1 cellular context compared by ENCODE assay signal in genomic region chr11:117226388-117227385, GRCh38.
TF ChIP-seq lines count a peak whose summit lies in the region.

No MANE protein-coding gene starts in this region.

TF ChIP-seq in GM12878, 131 proteins besides CTCF, POLR2A, EP300 and RAD21:
- TF ChIP-seq MAX (IDR thresholded peaks at IDR 0.05; ENCODE audit: low read depth, low read length) = no peak
- no peak for TF ChIP-seq SUPT20H (IDR thresholded peaks at IDR 0.05; ENCODE audit: borderline replicate concordance, control insufficient read depth, low read depth, low read length)
- no peak for TF ChIP-seq ZBTB40 (IDR thresholded peaks at IDR 0.05; ENCODE audit: borderline replicate concordance)
- no peak for TF ChIP-seq BACH1 (IDR thresholded peaks at IDR 0.05; ENCODE audit: borderline replicate concordance)
- TF ChIP-seq POLR2AphosphoS5 (IDR thresholded peaks at IDR 0.05; ENCODE audit: low read length) = no peak
- TF ChIP-seq MEF2B (IDR thresholded peaks at IDR 0.05; ENCODE audit: partially characterized antibody, poor library complexity, severe bottlenecking) = no peak
- no peak for TF ChIP-seq FOS (IDR thresholded peaks at IDR 0.05; ENCODE audit: borderline replicate concordance, extremely low read depth, insufficient read length)
- 0 out of 2 replicates have a peak, but pooled peaks have one; percentile 31 for TF ChIP-seq YY1 (IDR thresholded peaks at IDR 0.05; ENCODE audit: low read depth, low read length)
- no peak for TF ChIP-seq NKRF (conservative IDR thresholded peaks at IDR 0.05)
- no peak for TF ChIP-seq REST (IDR thresholded peaks at IDR 0.05; ENCODE audit: low read depth, low read length)
- no peak for TF ChIP-seq MTA3 (IDR thresholded peaks at IDR 0.05; ENCODE audit: borderline replicate concordance, low read length)
- TF ChIP-seq CEBPB (IDR thresholded peaks at IDR 0.05; ENCODE audit: borderline replicate concordance in 1 of 2, low read depth in 2 of 2, low read length in 2 of 2) = no peak
- TF ChIP-seq PBX3 (IDR thresholded peaks at IDR 0.05; ENCODE audit: insufficient replicate concordance, low read depth, low read length) = no peak
- no peak for TF ChIP-seq BRCA1 (IDR thresholded peaks at IDR 0.05; ENCODE audit: low read depth, low read length)
- TF ChIP-seq RAD51 (IDR thresholded peaks at IDR 0.05) = no peak
- no peak for TF ChIP-seq TARDBP (IDR thresholded peaks at IDR 0.05; ENCODE audit: borderline replicate concordance)
- TF ChIP-seq MEF2A (IDR thresholded peaks at IDR 0.05; ENCODE audit: insufficient read depth, low read depth, low read length) = no peak
- TF ChIP-seq SPI1 (IDR thresholded peaks at IDR 0.05; ENCODE audit: borderline replicate concordance, insufficient read depth, low read depth, low read length) = no peak
- no peak for TF ChIP-seq MYC (IDR thresholded peaks at IDR 0.05; ENCODE audit: insufficient read depth, insufficient read length, insufficient replicate concordance, low read length, severe bottlenecking)
- TF ChIP-seq SMC3 (IDR thresholded peaks at IDR 0.05; ENCODE audit: borderline replicate concordance, low read length) = peak; percentile 74
- TF ChIP-seq SMARCA5 (IDR thresholded peaks at IDR 0.05) = peak; percentile 28; the same call in 1 of the 2 replicates
- TF ChIP-seq SKIL (IDR thresholded peaks at IDR 0.05; ENCODE audit: low read depth, poor library complexity, severe bottlenecking) = no peak
- no peak for TF ChIP-seq WRNIP1 (IDR thresholded peaks at IDR 0.05; ENCODE audit: borderline replicate concordance, low read depth, low read length)
- no peak for TF ChIP-seq CEBPZ (IDR thresholded peaks at IDR 0.05; ENCODE audit: low read depth, low read length)
